ENCODE assay signal across 15 cellular contexts in genomic region chr1:30815556-30815955, GRCh38.
"Had no signal": no experiment of that assay in that cellular context is flagged by ENCODE, and none has a peak within 500 bp of the region (broad histone marks: within the 10 kb centered on the region; RNA-seq: fewer than 3 reads in every experiment).

No MANE protein-coding gene starts in this region.

- H3K9me3 Mint-ChIP-seq: activated CD4-positive, alpha-beta memory T cell treated with anti-CD3 and anti-CD28 coated beads, Interleukin-2, amount 10 ng/mL, durations not matched to agents 7 days and 5 days; activated T-cell treated with anti-CD3 and anti-CD28 coated beads, Interleukin-2, amount 50 U/mL, for 4 hours had no signal

- H3K4me3 ChIP-seq: left lung, smooth muscle cell, thoracic aorta had no signal

- H3K4me1 Mint-ChIP-seq: activated CD4-positive, alpha-beta memory T cell treated with anti-CD3 and anti-CD28 coated beads, Interleukin-2, amount 10 ng/mL, durations not matched to agents 7 days and 5 days; activated CD4-positive, alpha-beta T cell treated with anti-CD3 and anti-CD28 coated beads for 36 hours; naive thymus-derived CD4-positive, alpha-beta T cell had no signal

- DNase-seq: activated CD4-positive, alpha-beta memory T cell treated with anti-CD3 and anti-CD28 coated beads, Interleukin-2, amount 10 ng/mL, durations not matched to agents 7 days and 5 days; activated CD4-positive, alpha-beta T cell treated with anti-CD3 and anti-CD28 coated beads for 36 hours; activated effector memory CD4-positive, alpha-beta T cell treated with Interleukin-2 at 50 U/mL for 16 hours; activated T-cell treated with anti-CD3 and anti-CD28 coated beads, Interleukin-2, amount 50 U/mL, for 4 hours; erythroblast; naive thymus-derived CD4-positive, alpha-beta T cell; stimulated activated naive CD8-positive, alpha-beta T cell treated with anti-CD3 and anti-CD28 coated beads, Interleukin-15, Interleukin-2, amounts not matched to agents 100 U/mL and 50 U/mL, for 24 hours; T-helper 17 cell had no signal

- H3K36me3 ChIP-seq: brain microvascular endothelial cell, left lung, thoracic aorta, WERI-Rb-1 had no signal

- H3K36me3 Mint-ChIP-seq: activated naive CD8-positive, alpha-beta T cell; naive thymus-derived CD4-positive, alpha-beta T cell had no signal

- FAIRE-seq: keratinocyte had no signal

- H3K4me3 Mint-ChIP-seq: activated CD4-positive, alpha-beta memory T cell treated with anti-CD3 and anti-CD28 coated beads, Interleukin-2, amount 10 ng/mL, durations not matched to agents 7 days and 5 days; activated CD4-positive, alpha-beta T cell treated with anti-CD3 and anti-CD28 coated beads for 36 hours; activated naive CD8-positive, alpha-beta T cell; activated T-cell treated with anti-CD3 and anti-CD28 coated beads, Interleukin-2, amount 50 U/mL, for 4 hours; naive thymus-derived CD4-positive, alpha-beta T cell had no signal

- H3K27ac Mint-ChIP-seq: activated CD4-positive, alpha-beta memory T cell treated with anti-CD3 and anti-CD28 coated beads, Interleukin-2, amount 10 ng/mL, durations not matched to agents 7 days and 5 days; activated CD4-positive, alpha-beta T cell treated with anti-CD3 and anti-CD28 coated beads for 36 hours; activated naive CD8-positive, alpha-beta T cell; naive thymus-derived CD4-positive, alpha-beta T cell; T-helper 17 cell had no signal

- H3K27me3 ChIP-seq: brain microvascular endothelial cell had no signal
